Comparison of ENCODE assay signal across 9 cellular contexts in the genomic region with DNA sequence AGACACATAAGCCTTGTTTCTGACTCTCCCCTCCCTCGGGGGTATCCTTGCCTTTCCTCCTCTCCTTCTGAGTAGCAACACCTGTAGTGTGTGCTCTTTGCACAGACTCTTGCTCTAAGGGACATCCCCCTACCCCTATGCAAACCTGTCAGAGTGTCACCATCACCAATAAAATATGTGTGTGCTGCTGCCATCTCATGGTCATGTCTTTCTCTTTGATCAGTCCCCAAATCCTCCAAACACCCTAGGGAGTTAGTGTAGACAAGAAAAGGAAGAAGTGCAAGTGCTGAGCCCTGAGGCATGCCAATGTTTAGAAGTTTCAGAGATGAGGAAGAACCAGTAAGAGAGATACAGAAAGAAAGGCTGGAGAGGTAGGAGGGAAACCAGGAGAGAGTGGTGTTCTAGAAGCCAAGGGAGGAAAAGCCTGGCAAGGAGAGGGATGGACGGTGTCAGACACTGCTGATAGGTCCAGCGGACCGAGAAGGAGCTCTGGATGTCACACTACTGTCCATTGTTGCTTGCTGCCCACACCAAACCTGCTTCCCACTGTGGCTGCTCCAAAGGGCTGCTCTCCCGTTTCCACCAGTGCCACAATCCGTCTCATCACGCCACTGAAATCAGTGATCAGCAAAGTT. TPM values are rescaled to one million over a fixed set of nuclear protein-coding genes. Genes with fewer than 3 reads are reported as not detected.
DNase-seq lines count a peak whose midpoint lies in the region; FAIRE-seq and TF ChIP-seq lines count a peak whose summit lies in the region.
"Had no signal": no experiment of that assay in that cellular context is flagged by ENCODE, and none has a peak within 500 bp of the region (broad histone marks: within the 10 kb centered on the region; RNA-seq: fewer than 3 reads in every experiment).

No MANE protein-coding gene starts in this region.

- H3K36me3 ChIP-seq in OCI-LY3 (replicated peaks; ENCODE audit: low read depth, low read length) (peaks cover 13% of the 10 kb centered on the region), left ventricle myocardium inferior (peaks cover 15% of the 10 kb centered on the region)

- peak overlapping the region; percentile 42 for H3K4me2 ChIP-seq in OCI-LY3 (ENCODE audit: low read length)

- H2AFZ ChIP-seq in OCI-LY3 (ENCODE audit: low read depth, low read length), result no peak overlapping the region; the same call in 1 of the 2 replicates

- H3K4me1 ChIP-seq in OCI-LY3 (ENCODE audit: low read length) (peaks cover 10% of the 10 kb centered on the region), left ventricle myocardium inferior (no peaks in the 10 kb centered on the region)

- CTCF ChIA-PET in HEK293T (lab: Yijun Ruan, JAX), result interaction anchor here (1.0 to 1.4 kb wide), 2 partner anchors 74 to 404 kb away, joined by 3 to 4 read pairs; no protein-coding TSS in a partner anchor

- TF ChIP-seq CTCF in GM12865 (IDR thresholded peaks at IDR 0.05; ENCODE audit: insufficient read depth, low read depth, low read length, missing control alignments), result peak; percentile 31
- peak; percentile 95 for TF ChIP-seq CTCF in OCI-LY3 (IDR thresholded peaks at IDR 0.05; ENCODE audit: low read depth, low read length)
- TF ChIP-seq CTCF in left ventricle myocardium inferior (IDR thresholded peaks at IDR 0.05; ENCODE audit: borderline replicate concordance), result peak; percentile 55
- no peak for TF ChIP-seq CTCF in coronary artery (IDR thresholded peaks at IDR 0.05)

- H3K9me3 ChIP-seq in OCI-LY3 (ENCODE audit: insufficient read depth, low read length) (no peaks in the 10 kb centered on the region), left ventricle myocardium inferior (replicated peaks) (no peaks in the 10 kb centered on the region)

- no peak overlapping the region for H3K4me3 ChIP-seq in GM12865 (ENCODE audit: low read depth, low read length)
- no peak overlapping the region for H3K4me3 ChIP-seq in OCI-LY3 (ENCODE audit: low read length)
- no peak overlapping the region for H3K4me3 ChIP-seq in left ventricle myocardium inferior
- H3K4me3 ChIP-seq in coronary artery, result no peak overlapping the region

- no peak for FAIRE-seq in RCC 7860 (lab: Jason Lieb, UNC)

- H3K27ac ChIP-seq in OCI-LY3 (ENCODE audit: low read length), result no peak overlapping the region
- H3K27ac ChIP-seq in left ventricle myocardium inferior (replicated peaks), result no peak overlapping the region
- H3K27ac ChIP-seq in coronary artery, result no peak overlapping the region

- no peak overlapping the region for H3K9ac ChIP-seq in OCI-LY3 (ENCODE audit: low read length)

- intact Hi-C loops in left ventricle myocardium inferior (cut with micrococcal nuclease), result no loop called here

- DNase-seq in GM12865 (ENCODE audit: low read depth) (peak; percentile 49), HEK293T (ENCODE audit: extremely low spot score) (peak; percentile 19), left ventricle myocardium inferior (no peak), coronary artery (ENCODE audit: low spot score) (no peak), RCC 7860 (ENCODE audit: low spot score) (no peak), foreskin melanocyte (no peak), occipital lobe (lab: John Stamatoyannopoulos, UW) (no peak)

- H3K27me3 ChIP-seq in OCI-LY3 (ENCODE audit: low read depth, low read length) (no peaks in the 10 kb centered on the region), left ventricle myocardium inferior (ENCODE audit: low read depth) (no peaks in the 10 kb centered on the region)

- POLR2A ChIA-PET in HEK293T (lab: Yijun Ruan, JAX), result no interaction called here

- H3K79me2 ChIP-seq in OCI-LY3 (ENCODE audit: low read length), result no peaks in the 10 kb centered on the region

- H4K20me1 ChIP-seq in OCI-LY3 (ENCODE audit: insufficient read depth, low read length), result no peaks in the 10 kb centered on the region

TF ChIP-seq in HEK293T, 16 proteins besides CTCF, POLR2A, EP300 and RAD21:
- no peak for TF ChIP-seq ELF4 (IDR thresholded peaks at IDR 0.05)
- no peak for TF ChIP-seq L3MBTL2 (conservative IDR thresholded peaks at IDR 0.05)
- no peak for TF ChIP-seq SP1 (IDR thresholded peaks at IDR 0.05)
- no peak for TF ChIP-seq TARDBP (IDR thresholded peaks at IDR 0.05)
- TF ChIP-seq SUZ12 (IDR thresholded peaks at IDR 0.05), result no peak
- no peak for TF ChIP-seq NFRKB (IDR thresholded peaks at IDR 0.05)
- TF ChIP-seq BHLHE40 (IDR thresholded peaks at IDR 0.05; ENCODE audit: borderline replicate concordance), result no peak
- TF ChIP-seq FOXA1 (IDR thresholded peaks at IDR 0.05), result no peak
- no peak for TF ChIP-seq HDGF (IDR thresholded peaks at IDR 0.05; ENCODE audit: borderline replicate concordance)
- TF ChIP-seq ARNT (IDR thresholded peaks at IDR 0.05), result no peak
- no peak for TF ChIP-seq FOXK2 (IDR thresholded peaks at IDR 0.05)
- no peak for TF ChIP-seq FOXM1 (IDR thresholded peaks at IDR 0.05; ENCODE audit: borderline replicate concordance)
- no peak for TF ChIP-seq ZNF384 (IDR thresholded peaks at IDR 0.05)
- TF ChIP-seq CTBP1 (IDR thresholded peaks at IDR 0.05; ENCODE audit: borderline replicate concordance), result no peak
- TF ChIP-seq, protein P1, sequence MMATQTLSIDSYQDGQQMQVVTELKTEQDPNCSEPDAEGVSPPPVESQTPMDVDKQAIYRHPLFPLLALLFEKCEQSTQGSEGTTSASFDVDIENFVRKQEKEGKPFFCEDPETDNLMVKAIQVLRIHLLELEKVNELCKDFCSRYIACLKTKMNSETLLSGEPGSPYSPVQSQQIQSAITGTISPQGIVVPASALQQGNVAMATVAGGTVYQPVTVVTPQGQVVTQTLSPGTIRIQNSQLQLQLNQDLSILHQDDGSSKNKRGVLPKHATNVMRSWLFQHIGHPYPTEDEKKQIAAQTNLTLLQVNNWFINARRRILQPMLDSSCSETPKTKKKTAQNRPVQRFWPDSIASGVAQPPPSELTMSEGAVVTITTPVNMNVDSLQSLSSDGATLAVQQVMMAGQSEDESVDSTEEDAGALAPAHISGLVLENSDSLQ (IDR thresholded peaks at IDR 0.05), result no peak
- TF ChIP-seq LEF1 (IDR thresholded peaks at IDR 0.05; ENCODE audit: borderline replicate concordance), result no peak
TF ChIP-seq in HEK293T: peak in this region for 0.

RNA-seq across cellular contexts. Expression of gene TRMT6, which starts 16.4 kb away (rescaled TPM):
- 7.2 TPM for total RNA-seq in left ventricle myocardium inferior
- total RNA-seq in occipital lobe, result 5.8 TPM

RNA-seq across cellular contexts. Expression of gene MCM8, which starts 16.5 kb away (rescaled TPM):
- 6.9 TPM for total RNA-seq in left ventricle myocardium inferior
- total RNA-seq in occipital lobe, result 4.5 TPM

RNA-seq across cellular contexts. Expression of gene CHGB, which starts 22.6 kb away (rescaled TPM):
- 10.6 TPM for total RNA-seq in left ventricle myocardium inferior
- total RNA-seq in occipital lobe, result 28.5 TPM
- total RNA-seq: subcutaneous adipose tissue had no signal

Comparison
In these comparisons a context has a peak if more than half of its experiments do, and no peak if none do; other contexts are left out.
1. DNase-seq: peak in GM12865 (single experiment) and HEK293T (single experiment); none in left ventricle myocardium inferior (single experiment), coronary artery (single experiment), RCC 7860 (single experiment), foreskin melanocyte (single experiment) and occipital lobe (single experiment).